In the genomic region with DNA sequence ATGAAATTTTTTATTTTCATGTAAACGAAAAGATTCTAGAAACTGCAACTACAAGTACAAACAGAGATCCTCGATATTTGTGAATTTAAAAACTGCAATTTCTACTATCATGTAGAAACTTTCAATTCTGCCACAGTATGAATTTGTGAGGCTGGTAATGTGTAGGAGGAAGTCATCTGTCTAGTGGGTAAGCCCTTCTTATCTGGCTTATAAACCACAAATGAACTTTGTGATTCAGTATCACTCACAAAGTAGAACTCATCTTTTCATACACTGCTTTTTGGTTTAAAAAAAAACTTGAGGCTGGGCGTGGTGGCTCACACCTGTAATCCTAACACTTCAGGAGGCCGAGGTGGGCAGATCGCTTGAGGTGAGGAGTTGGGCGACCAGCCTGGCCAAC, we compare ENCODE assay signal across 1 cellular context.
TF ChIP-seq lines count a peak whose summit lies in the region.

No MANE protein-coding gene starts in this region.

TF ChIP-seq in GM23338, 12 proteins besides CTCF, POLR2A, EP300 and RAD21 (continued from another document):
- TF ChIP-seq ZNF331 (CRISPR knock-in tag; IDR thresholded peaks at IDR 0.05; ENCODE audit: low read depth): no peak
- TF ChIP-seq EZH2phosphoT487 (IDR thresholded peaks at IDR 0.05; ENCODE audit: unreplicated experiment): no peak
TF ChIP-seq in GM23338: peak in this region for 0.
